In the genomic region with DNA sequence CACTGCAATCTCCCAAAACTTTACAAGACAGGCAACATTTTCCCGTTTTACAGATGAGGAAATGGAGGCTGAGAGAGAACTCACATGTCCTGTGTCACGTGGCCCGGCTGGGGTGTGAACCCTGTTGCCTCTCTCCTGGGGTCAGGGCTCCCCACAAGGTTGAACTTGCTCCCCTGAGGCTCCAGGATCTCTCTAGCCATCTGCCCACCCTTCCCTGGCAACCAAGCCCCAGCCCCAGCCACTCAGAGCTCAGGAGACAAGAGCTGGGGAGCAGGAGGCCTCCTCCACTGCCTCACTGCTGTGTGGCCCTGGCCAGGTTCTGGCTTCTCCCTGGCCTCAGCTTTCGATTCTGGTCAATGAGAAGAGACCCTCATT, we compare ENCODE assay signal across 13 cellular contexts. TPM values are rescaled to one million over a fixed set of nuclear protein-coding genes. Genes with fewer than 3 reads are reported as not detected.
DNase-seq lines count a peak whose midpoint lies in the region; ATAC-seq and TF ChIP-seq lines count a peak whose summit lies in the region.
"Had no signal": no experiment of that assay in that cellular context is flagged by ENCODE, and none has a peak within 500 bp of the region (broad histone marks: within the 10 kb centered on the region; RNA-seq: fewer than 3 reads in every experiment).

No MANE protein-coding gene starts in this region.

- intact Hi-C loops in dendritic cell treated with granulocyte-macrophage colony-stimulating factor and Interleukin-4, amounts not matched to agents 40 ng/mL and 50 ng/mL, for 4 days (cut with micrococcal nuclease): no loop called here
- intact Hi-C loops in left ventricle myocardium inferior (cut with micrococcal nuclease): no loop called here

- no peak for TF ChIP-seq CTCF in GM06990 (IDR thresholded peaks at IDR 0.05; ENCODE audit: insufficient read depth, low read length, poor library complexity, severe bottlenecking)
- TF ChIP-seq CTCF in MM.1S (IDR thresholded peaks at IDR 0.05; ENCODE audit: low read length): no peak
- TF ChIP-seq CTCF in left ventricle myocardium inferior (IDR thresholded peaks at IDR 0.05; ENCODE audit: borderline replicate concordance): no peak
- no peak for TF ChIP-seq CTCF in mesothelial cell of epicardium (IDR thresholded peaks at IDR 0.05; ENCODE audit: unreplicated experiment)

- H3K36me3 ChIP-seq in GM06990 (ENCODE audit: control insufficient read depth, insufficient read depth, low read length) (peaks cover 46% of the 10 kb centered on the region), MM.1S (replicated peaks; ENCODE audit: insufficient read depth, low read length) (peaks cover 7% of the 10 kb centered on the region), left ventricle myocardium inferior (no peaks in the 10 kb centered on the region)

- ATAC-seq in HG03442 (IDR thresholded peaks at IDR 0.05; ENCODE audit: unreplicated experiment): no peak
- ATAC-seq: HCT116, left ventricle myocardium superior had no signal

- H3K9ac ChIP-seq in MM.1S (ENCODE audit: low read length): peak overlapping the region; percentile 73

- H3K9me3 Mint-ChIP-seq in dendritic cell treated with granulocyte-macrophage colony-stimulating factor and Interleukin-4, amounts not matched to agents 40 ng/mL and 50 ng/mL, for 4 days: no peaks in the 10 kb centered on the region
- H3K9me3 Mint-ChIP-seq in mesothelial cell of epicardium: no peaks in the 10 kb centered on the region

- no peaks in the 10 kb centered on the region for H4K20me1 ChIP-seq in MM.1S (ENCODE audit: insufficient read depth, low read length)

- no peaks in the 10 kb centered on the region for H3K27me3 ChIP-seq in GM06990 (replicated peaks; ENCODE audit: control insufficient read depth, insufficient read depth, low read length)
- H3K27me3 ChIP-seq in MM.1S (replicated peaks; ENCODE audit: insufficient read depth, low read length): no peaks in the 10 kb centered on the region
- peaks cover 3% of the 10 kb centered on the region for H3K27me3 ChIP-seq in left ventricle myocardium inferior (ENCODE audit: low read depth)

- DNase-seq in GM06990 (ENCODE audit: extremely low read depth, insufficient read length) (no peak), MM.1S (no peak), nucleus accumbens (lab: John Stamatoyannopoulos, UW) (no peak), left ventricle myocardium inferior (no peak), mesothelial cell of epicardium (ENCODE audit: low spot score in 2 of 2, unreplicated experiment in 2 of 2) (no peak)
- DNase-seq: activated CD8-positive, alpha-beta memory T cell treated with anti-CD3 and anti-CD28 coated beads, Interleukin-2, amount 50 U/mL, for 4 hours; foreskin melanocyte; left ventricle myocardium superior had no signal

- H3K9me2 ChIP-seq in MM.1S (replicated peaks; ENCODE audit: insufficient read depth, low read length): no peaks in the 10 kb centered on the region

- peaks cover 92% of the 10 kb centered on the region for H3K4me1 ChIP-seq in MM.1S (ENCODE audit: low read length)
- H3K4me1 ChIP-seq in left ventricle myocardium inferior: peaks cover 5% of the 10 kb centered on the region

- peaks cover 89% of the 10 kb centered on the region for H3K36me3 Mint-ChIP-seq in dendritic cell treated with granulocyte-macrophage colony-stimulating factor and Interleukin-4, amounts not matched to agents 40 ng/mL and 50 ng/mL, for 4 days (ENCODE audit: low read depth)
- no peaks in the 10 kb centered on the region for H3K36me3 Mint-ChIP-seq in mesothelial cell of epicardium

- H3F3A ChIP-seq in MM.1S (ENCODE audit: insufficient read depth, low read length): peaks cover 75% of the 10 kb centered on the region

- no peak overlapping the region for H2AFZ ChIP-seq in MM.1S (ENCODE audit: low read length)

- H3K4me1 Mint-ChIP-seq in dendritic cell treated with granulocyte-macrophage colony-stimulating factor and Interleukin-4, amounts not matched to agents 40 ng/mL and 50 ng/mL, for 4 days (ENCODE audit: low read depth): peaks cover 100% of the 10 kb centered on the region
- H3K4me1 Mint-ChIP-seq in mesothelial cell of epicardium: peaks cover 26% of the 10 kb centered on the region

- peak overlapping the region; percentile 94 for H3K4me2 ChIP-seq in MM.1S (ENCODE audit: low read depth, low read length)

- H3K27ac ChIP-seq in MM.1S (ENCODE audit: low read length): peak overlapping the region; percentile 98
- H3K27ac ChIP-seq in skin epidermis: peak overlapping the region in 18 of 21 experiments; percentile 22 to 88 (median 50)
- no peak overlapping the region for H3K27ac ChIP-seq in left ventricle myocardium inferior (replicated peaks)

- peaks cover 87% of the 10 kb centered on the region for H3K79me2 ChIP-seq in MM.1S (ENCODE audit: low read length)

- H3K4me3 ChIP-seq in GM06990 (replicated peaks; ENCODE audit: low read depth, low read length) (peak overlapping the region; percentile 56), MM.1S (ENCODE audit: low read length) (peak overlapping the region; percentile 49), skin epidermis (no peak overlapping the region), left ventricle myocardium inferior (no peak overlapping the region)

- H3K27ac Mint-ChIP-seq in dendritic cell treated with granulocyte-macrophage colony-stimulating factor and Interleukin-4, amounts not matched to agents 40 ng/mL and 50 ng/mL, for 4 days: peak overlapping the region; percentile 84
- no peak overlapping the region for H3K27ac Mint-ChIP-seq in mesothelial cell of epicardium

- H3K9me3 ChIP-seq in MM.1S (replicated peaks; ENCODE audit: insufficient read depth, low read length) (no peaks in the 10 kb centered on the region), left ventricle myocardium inferior (replicated peaks) (no peaks in the 10 kb centered on the region)

- peak overlapping the region; percentile 33 for H3K4me3 Mint-ChIP-seq in dendritic cell treated with granulocyte-macrophage colony-stimulating factor and Interleukin-4, amounts not matched to agents 40 ng/mL and 50 ng/mL, for 4 days
- H3K4me3 Mint-ChIP-seq in mesothelial cell of epicardium: no peak overlapping the region

- no peaks in the 10 kb centered on the region for H3K27me3 Mint-ChIP-seq in dendritic cell treated with granulocyte-macrophage colony-stimulating factor and Interleukin-4, amounts not matched to agents 40 ng/mL and 50 ng/mL, for 4 days
- no peaks in the 10 kb centered on the region for H3K27me3 Mint-ChIP-seq in mesothelial cell of epicardium (ENCODE audit: low read depth)

RNA-seq across cellular contexts. Expression of a gene that starts 11.8 kb away (rescaled TPM):
- total RNA-seq in left ventricle myocardium inferior (18.8 TPM), mesothelial cell of epicardium (0.11 TPM in 1 of 3 replicates, not detected in the others)

RNA-seq across cellular contexts. Expression of a gene that starts 22.4 kb away (rescaled TPM):
- total RNA-seq in left ventricle myocardium inferior: not detected
- 4.0 to 5.6 TPM (median 4.9 TPM) in 3 replicates for total RNA-seq in mesothelial cell of epicardium
- total RNA-seq: left ventricle myocardium superior, M059J had no signal

Comparison
In these comparisons a context has a peak if more than half of its experiments do, and no peak if none do; other contexts are left out.
1. H3K4me3 ChIP-seq: peak in GM06990 (single experiment) and MM.1S (single experiment); none in skin epidermis (0 of 7) and left ventricle myocardium inferior (single experiment).
2. RNA of a gene that starts 11.8 kb away (total RNA-seq): 18.8 TPM in left ventricle myocardium inferior (single experiment); 0.11 TPM in mesothelial cell of epicardium; every median in the first group is over 10 times any median in the second.